ENCODE assay signal across 8 cellular contexts in genomic region chr7:100604078-100604975, GRCh38. TPM values are rescaled to one million over a fixed set of nuclear protein-coding genes. Genes with fewer than 3 reads are reported as not detected.
DNase-seq lines count a peak whose midpoint lies in the region; ATAC-seq and TF ChIP-seq lines count a peak whose summit lies in the region.

No MANE protein-coding gene starts in this region.

- peaks cover 8% of the 10 kb centered on the region; the same call in 1 of the 2 replicates for H3K4me1 ChIP-seq in Panc1 (ENCODE audit: control insufficient read depth, insufficient read depth, low read length)
- H3K4me1 ChIP-seq in thymus (ENCODE audit: control insufficient read depth, insufficient read depth, low read length) = peaks cover 11% of the 10 kb centered on the region

- H3K36me3 ChIP-seq in Panc1 (ENCODE audit: control insufficient read depth, insufficient read depth, low read length) = no peaks in the 10 kb centered on the region
- H3K36me3 ChIP-seq in thymus (ENCODE audit: control insufficient read depth, insufficient read depth) = no peaks in the 10 kb centered on the region

- peak overlapping the region; percentile 73 for H3K4me3 Mint-ChIP-seq in neural crest cell

- peak overlapping the region; percentile 81 for H3K27ac Mint-ChIP-seq in neural crest cell (ENCODE audit: unreplicated experiment)

- H3K9me3 Mint-ChIP-seq in neural crest cell = no peaks in the 10 kb centered on the region

- H3K4me3 ChIP-seq in Panc1 (ENCODE audit: low read depth in 2 of 2, low read length in 2 of 2) (peak overlapping the region; percentile 67 to 79), fibroblast of the aortic adventitia (ENCODE audit: low read depth, low read length) (peak overlapping the region; percentile 98), thymus (ENCODE audit: low read length) (peak overlapping the region; percentile 75)

- peaks cover 22% of the 10 kb centered on the region for H3K4me1 Mint-ChIP-seq in neural crest cell

- POLR2A ChIA-PET in Panc1 (lab: Charles Lee) = interaction anchor here (0.6 kb wide), 1 partner anchor 71 kb away, joined by 3 read pairs; no protein-coding TSS in a partner anchor

- no peaks in the 10 kb centered on the region for H3K36me3 Mint-ChIP-seq in neural crest cell (ENCODE audit: low read depth)

- intact Hi-C loops in Panc1 (cut with micrococcal nuclease; ENCODE audit: unreplicated experiment) = no loop called here

- peak; percentile 81 for TF ChIP-seq CTCF in Panc1 (IDR thresholded peaks at IDR 0.05)
- peak; percentile 33 for TF ChIP-seq CTCF in fibroblast of the aortic adventitia (IDR thresholded peaks at IDR 0.05; ENCODE audit: insufficient read depth, low read length)
- peak; percentile 56 for TF ChIP-seq CTCF in neural crest cell (conservative IDR thresholded peaks at IDR 0.05)

- no peaks in the 10 kb centered on the region for H3K9me3 ChIP-seq in Panc1 (ENCODE audit: control insufficient read depth, insufficient read depth, low read depth, low read length)
- H3K9me3 ChIP-seq in thymus (ENCODE audit: control insufficient read depth) = no peaks in the 10 kb centered on the region

- no TSS peak for BruUV-seq in Panc1 (replicated peaks; lab: Mats Ljungman, UMichigan)

- H3K27me3 Mint-ChIP-seq in neural crest cell (ENCODE audit: low read depth) = peaks cover 51% of the 10 kb centered on the region

- H3K27me3 ChIP-seq in Panc1 (ENCODE audit: control insufficient read depth, insufficient read depth, low read length) (no peaks in the 10 kb centered on the region), thymus (ENCODE audit: control insufficient read depth, insufficient read depth) (peaks cover 27% of the 10 kb centered on the region)

- CTCF ChIA-PET in Panc1 (lab: Charles Lee) = interaction anchor here (0.5 kb wide), 1 partner anchor 22 kb away, joined by 4 read pairs; no protein-coding TSS in a partner anchor

- peak overlapping the region; percentile 78 for H3K27ac ChIP-seq in Panc1 (ENCODE audit: low read length)
- H3K27ac ChIP-seq in thymus (ENCODE audit: low read depth) = peak overlapping the region; percentile 74

- DNase-seq in NCI-H187 (lab: John Stamatoyannopoulos, UW) = peak; percentile 8 to 25
- no peak for DNase-seq in NCI-H187 treated with DMSO at 0.1 percent for 48 hours (lab: John Stamatoyannopoulos, UW)
- no peak for DNase-seq in Panc1 (ENCODE audit: low read depth, low spot score)
- peak; percentile 44 to 62 for DNase-seq in activated T-helper 1 cell treated with anti-CD3 and anti-CD28 coated beads, Interleukin-2, amount 50 U/mL, for 16 hours (ENCODE audit: low read depth in 1 of 2, low spot score in 1 of 2)
- peak; percentile 54 for DNase-seq in fibroblast of the aortic adventitia (ENCODE audit: low read depth)
- peak; percentile 67 for DNase-seq in neural crest cell (ENCODE audit: low read depth, low spot score)

- ATAC-seq in HG03442 (IDR thresholded peaks at IDR 0.05; ENCODE audit: unreplicated experiment) (peak; percentile 44), Panc1 (peak; percentile 88)

- WGBS in thymus = under 1% methylated on average over 66 of the region's 66 CpGs

- in situ Hi-C loops in Panc1 (cut with HindIII; ENCODE audit: low pct_unique_long_range_greater_than_20kb, low sequenced_read_pairs) = no loop called here

RNA-seq across cellular contexts. Expression of gene PCOLCE, which starts 2.2 kb away (rescaled TPM):
- total RNA-seq in Panc1 (2021; ENCODE audit: unreplicated experiment) = 13.8 TPM
- 28.9 TPM for polyA plus RNA-seq in Panc1 (2012; ENCODE audit: insufficient read length)
- total RNA-seq in fibroblast of the aortic adventitia (ENCODE audit: low replicate concordance) = 165 and 286 TPM in 2 replicates
- 13.7 and 16.7 TPM in 2 replicates for total RNA-seq in neural crest cell
- 25.3 TPM for polyA plus RNA-seq in thymus

RNA-seq across cellular contexts. Expression of gene MOSPD3, which starts 8.0 kb away (rescaled TPM):
- total RNA-seq in Panc1 (2021; ENCODE audit: unreplicated experiment) (25.0 TPM), fibroblast of the aortic adventitia (ENCODE audit: low replicate concordance) (1.8 and 11.4 TPM in 2 replicates), neural crest cell (24.3 and 27.9 TPM in 2 replicates)
- polyA plus RNA-seq in Panc1 (2012; ENCODE audit: insufficient read length) = 39.7 TPM
- polyA plus RNA-seq in thymus = 21.6 TPM

RNA-seq across cellular contexts. Expression of gene FBXO24, which starts 18.2 kb away (rescaled TPM):
- 0.59 TPM for total RNA-seq in Panc1 (2021; ENCODE audit: unreplicated experiment)
- polyA plus RNA-seq in Panc1 (2012; ENCODE audit: insufficient read length) = 1.2 TPM
- total RNA-seq in fibroblast of the aortic adventitia (ENCODE audit: low replicate concordance) = 0.54 TPM in 1 of 2 replicates, not detected in the other
- total RNA-seq in neural crest cell = 0.50 and 0.61 TPM in 2 replicates
- polyA plus RNA-seq in thymus = 1.3 TPM

RNA-seq across cellular contexts. Expression of gene LRCH4, which starts 18.4 kb away (rescaled TPM):
- total RNA-seq in Panc1 (2021; ENCODE audit: unreplicated experiment) = 66.4 TPM
- polyA plus RNA-seq in Panc1 (2012; ENCODE audit: insufficient read length) = 51.5 TPM
- 9.4 and 21.3 TPM in 2 replicates for total RNA-seq in fibroblast of the aortic adventitia (ENCODE audit: low replicate concordance)
- total RNA-seq in neural crest cell = 44.2 and 46.6 TPM in 2 replicates
- polyA plus RNA-seq in thymus = 423 TPM

RNA-seq across cellular contexts. Expression of gene SAP25, which starts 30.6 kb away (rescaled TPM):
- total RNA-seq in Panc1 (2021; ENCODE audit: unreplicated experiment) (3.0 TPM), fibroblast of the aortic adventitia (ENCODE audit: low replicate concordance) (not detected in 2 replicates), neural crest cell (3.4 and 4.6 TPM in 2 replicates)
- not detected for polyA plus RNA-seq in Panc1 (2012; ENCODE audit: insufficient read length)
- 183 TPM for polyA plus RNA-seq in thymus

Comparison
In these comparisons a context has a peak if more than half of its experiments do, and no peak if none do; other contexts are left out.
1. DNase-seq: peak in NCI-H187 (2 of 2), activated T-helper 1 cell treated with anti-CD3 and anti-CD28 coated beads, Interleukin-2, amount 50 U/mL, for 16 hours (2 of 2), fibroblast of the aortic adventitia (single experiment) and neural crest cell (single experiment); none in NCI-H187 treated with DMSO at 0.1 percent for 48 hours (single experiment) and Panc1 (single experiment).
2. Peak in every context shown above with its lines, with median percentiles within 50 percentile points of each other: H3K4me3 ChIP-seq and CTCF ChIP-seq.